Comparison of ENCODE assay signal across 16 cellular contexts in the genomic region with DNA sequence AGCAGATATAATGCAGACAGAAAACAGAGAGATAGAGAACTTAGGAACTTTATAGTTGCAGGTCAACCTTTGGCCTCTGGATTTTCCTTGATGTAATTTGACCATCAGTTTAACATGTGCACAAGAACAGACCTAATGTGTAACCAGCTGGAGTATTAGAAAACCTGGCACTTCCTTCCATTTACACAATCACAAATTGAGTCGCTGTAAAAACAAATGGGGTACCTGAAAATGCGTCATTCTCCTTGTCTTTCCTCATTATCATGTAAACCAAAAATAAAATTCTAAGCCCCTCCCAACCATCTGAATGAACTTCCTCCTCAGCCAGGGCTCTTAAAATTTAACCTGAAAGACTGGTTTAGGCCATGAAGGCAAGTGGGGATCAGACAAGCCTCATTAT.
DNase-seq lines count a peak whose midpoint lies in the region; ATAC-seq and TF ChIP-seq lines count a peak whose summit lies in the region.
"Had no signal": no experiment of that assay in that cellular context is flagged by ENCODE, and none has a peak within 500 bp of the region (broad histone marks: within the 10 kb centered on the region; RNA-seq: fewer than 3 reads in every experiment).

No MANE protein-coding gene starts in this region.

- no TSS peak for BruUV-seq in mammary epithelial cell (replicated peaks; lab: Mats Ljungman, UMichigan)

- no peaks in the 10 kb centered on the region for H3K27me3 ChIP-seq in cardiac muscle cell
- H3K27me3 ChIP-seq in right atrium auricular region: no peaks in the 10 kb centered on the region
- H3K27me3 ChIP-seq in mammary epithelial cell (ENCODE audit: insufficient read depth, low read length): no peaks in the 10 kb centered on the region
- H3K27me3 ChIP-seq in kidney epithelial cell (ENCODE audit: control insufficient read depth, insufficient read depth, low read length): no peaks in the 10 kb centered on the region
- no peaks in the 10 kb centered on the region for H3K27me3 ChIP-seq in GM23338 (ENCODE audit: insufficient read depth)

- DNase-seq in cardiac muscle cell (ENCODE audit: low read depth in 1 of 2, low spot score in 1 of 2): no peak
- no peak for DNase-seq in right atrium auricular region (ENCODE audit: low spot score)
- DNase-seq in mammary epithelial cell: peak; percentile 65
- peak; percentile 14 for DNase-seq in kidney epithelial cell (ENCODE audit: low read depth)
- DNase-seq in NCI-H1105 treated with DMSO at 0.1 percent for 48 hours (lab: John Stamatoyannopoulos, UW): no peak
- no peak for DNase-seq in NCI-H345 treated with DMSO at 0.1 percent for 48 hours (lab: John Stamatoyannopoulos, UW; ENCODE audit: unreplicated experiment)
- DNase-seq in GM23338 (ENCODE audit: low spot score): no peak
- no peak for DNase-seq in activated naive CD8-positive, alpha-beta T cell treated with anti-CD3 and anti-CD28 coated beads for 36 hours
- DNase-seq: C1 segment of cervical spinal cord, DMS153, NCI-H1092 treated with DMSO at 0.1 percent for 48 hours, NCI-H187, NCI-H2171 treated with DMSO at 0.1 percent for 48 hours, NCI-H510A, RPMI8226 had no signal

- H3K4me1 ChIP-seq in cardiac muscle cell (ENCODE audit: low read depth) (no peaks in the 10 kb centered on the region), right atrium auricular region (no peaks in the 10 kb centered on the region), mammary epithelial cell (ENCODE audit: insufficient read depth, low read length) (peaks cover 35% of the 10 kb centered on the region), GM23338 (ENCODE audit: insufficient read depth) (peaks cover 7% of the 10 kb centered on the region; the same call in 1 of the 2 replicates)

- no peak overlapping the region for H3K4me3 Mint-ChIP-seq in GM23338
- no peak overlapping the region for H3K4me3 Mint-ChIP-seq in activated naive CD8-positive, alpha-beta T cell treated with anti-CD3 and anti-CD28 coated beads for 36 hours

- H3K36me3 Mint-ChIP-seq in GM23338 (ENCODE audit: low read depth): peaks cover 31% of the 10 kb centered on the region; the same call in 2 of the 3 replicates
- no peaks in the 10 kb centered on the region for H3K36me3 Mint-ChIP-seq in activated naive CD8-positive, alpha-beta T cell treated with anti-CD3 and anti-CD28 coated beads for 36 hours

- dilution Hi-C loops in mammary epithelial cell (cut with HindIII; ENCODE audit: low sequenced_read_pairs): no loop called here

- no peaks in the 10 kb centered on the region for H3F3A ChIP-seq in GM23338 (replicated peaks; ENCODE audit: low read depth)

- H3K27ac Mint-ChIP-seq in GM23338: no peak overlapping the region
- no peak overlapping the region for H3K27ac Mint-ChIP-seq in activated naive CD8-positive, alpha-beta T cell treated with anti-CD3 and anti-CD28 coated beads for 36 hours

- H3K36me3 ChIP-seq in cardiac muscle cell: no peaks in the 10 kb centered on the region
- no peaks in the 10 kb centered on the region for H3K36me3 ChIP-seq in right atrium auricular region
- no peaks in the 10 kb centered on the region for H3K36me3 ChIP-seq in mammary epithelial cell (ENCODE audit: insufficient read depth, low read length)
- no peaks in the 10 kb centered on the region for H3K36me3 ChIP-seq in kidney epithelial cell (ENCODE audit: control insufficient read depth, insufficient read depth, low read length)
- 0 out of 2 replicates have a peak, but pooled peaks cover 6% of the 10 kb centered on the region for H3K36me3 ChIP-seq in GM23338 (ENCODE audit: insufficient read depth)

- H2AFZ ChIP-seq in mammary epithelial cell (ENCODE audit: low read depth, low read length): peak overlapping the region; percentile 44
- no peak overlapping the region for H2AFZ ChIP-seq in GM23338

- H3K4me1 Mint-ChIP-seq in GM23338: peaks cover 6% of the 10 kb centered on the region; the same call in 2 of the 3 replicates
- no peaks in the 10 kb centered on the region for H3K4me1 Mint-ChIP-seq in activated naive CD8-positive, alpha-beta T cell treated with anti-CD3 and anti-CD28 coated beads for 36 hours

- in situ Hi-C loops in mammary epithelial cell (cut with MboI; ENCODE audit: low sequenced_read_pairs in 2 of 2): no loop called here

- no peaks in the 10 kb centered on the region for H4K20me1 ChIP-seq in mammary epithelial cell (ENCODE audit: insufficient read depth, low read length)
- no peaks in the 10 kb centered on the region for H4K20me1 ChIP-seq in GM23338 (replicated peaks; ENCODE audit: insufficient read depth)

- H3K9me3 Mint-ChIP-seq in GM23338: peaks cover 49% of the 10 kb centered on the region
- no peaks in the 10 kb centered on the region for H3K9me3 Mint-ChIP-seq in activated naive CD8-positive, alpha-beta T cell treated with anti-CD3 and anti-CD28 coated beads for 36 hours

- 37% methylated on average over 2 of the region's 2 CpGs for WGBS in mammary epithelial cell (ENCODE audit: low coverage, missing lambda C conversion rate)

- H3K9me2 ChIP-seq in GM23338 (ENCODE audit: insufficient read depth): no peaks in the 10 kb centered on the region

- ATAC-seq in GM23338: no peak
- ATAC-seq: HCT116 had no signal

- H3K9me3 ChIP-seq in cardiac muscle cell (ENCODE audit: low read depth) (peaks cover 4% of the 10 kb centered on the region), right atrium auricular region (peaks cover 0 to 4% of the 10 kb centered on the region in 2 donors), mammary epithelial cell (replicated peaks; ENCODE audit: insufficient read depth, low read length) (no peaks in the 10 kb centered on the region)

- CTCF ChIA-PET in mammary epithelial cell (lab: Charles Lee; ENCODE audit: low non-redundant PET): no interaction called here

- H3K27me3 Mint-ChIP-seq in GM23338 (ENCODE audit: insufficient read depth, low read depth, poor library complexity): peaks cover 2% of the 10 kb centered on the region
- H3K27me3 Mint-ChIP-seq in activated naive CD8-positive, alpha-beta T cell treated with anti-CD3 and anti-CD28 coated beads for 36 hours: no peaks in the 10 kb centered on the region

- H3K4me2 ChIP-seq in mammary epithelial cell (ENCODE audit: insufficient read depth, low read depth, low read length): peak overlapping the region; percentile 3
- no peak overlapping the region for H3K4me2 ChIP-seq in GM23338

- TF ChIP-seq CTCF in cardiac muscle cell (IDR thresholded peaks at IDR 0.05; ENCODE audit: low read depth, low read length) (no peak), right atrium auricular region (IDR thresholded peaks at IDR 0.05) (no peak), mammary epithelial cell (conservative IDR thresholded peaks at IDR 0.05 in 1 of 2, IDR thresholded peaks at IDR 0.05 in 1 of 2; ENCODE audit: extremely low read depth in 1 of 2, insufficient read depth in 1 of 2, low read depth in 1 of 2, low read length in 2 of 2) (no peak), kidney epithelial cell (IDR thresholded peaks at IDR 0.05; ENCODE audit: insufficient read depth, low read length, poor library complexity, severe bottlenecking) (no peak), GM23338 (conservative IDR thresholded peaks at IDR 0.05; ENCODE audit: low read depth in 2 of 2) (no peak)

- H3K9ac ChIP-seq in mammary epithelial cell (ENCODE audit: insufficient read depth, low read length): no peak overlapping the region

- no peak overlapping the region for H3K4me3 ChIP-seq in cardiac muscle cell
- H3K4me3 ChIP-seq in right atrium auricular region: no peak overlapping the region
- no peak overlapping the region for H3K4me3 ChIP-seq in mammary epithelial cell (replicated peaks in 1 of 3; ENCODE audit: insufficient read depth in 1 of 3, low read depth in 2 of 3, low read length in 3 of 3)
- no peak overlapping the region for H3K4me3 ChIP-seq in kidney epithelial cell (ENCODE audit: low read depth, low read length)
- H3K4me3 ChIP-seq in GM23338: no peak overlapping the region

- H3K79me2 ChIP-seq in mammary epithelial cell (ENCODE audit: insufficient read depth, low read length): no peaks in the 10 kb centered on the region
- H3K79me2 ChIP-seq in GM23338 (replicated peaks; ENCODE audit: insufficient read depth): no peaks in the 10 kb centered on the region

- H3K27ac ChIP-seq in cardiac muscle cell (peak overlapping the region; percentile 74), right atrium auricular region (no peak overlapping the region), mammary epithelial cell (ENCODE audit: insufficient read depth, low read depth, low read length) (no peak overlapping the region), GM23338 (ENCODE audit: low read depth) (no peak overlapping the region)

- intact Hi-C loops in mammary epithelial cell (cut with micrococcal nuclease): no loop called here

TF ChIP-seq in GM23338, 12 proteins besides CTCF, POLR2A, EP300 and RAD21:
- no peak for TF ChIP-seq STAT1 (IDR thresholded peaks at IDR 0.05; ENCODE audit: unreplicated experiment)
TF ChIP-seq in GM23338: peak in this region for 0.

Comparison
In these comparisons a context has a peak if more than half of its experiments do, and no peak if none do; other contexts are left out.
1. DNase-seq: peak in mammary epithelial cell (single experiment) and kidney epithelial cell (single experiment); none in cardiac muscle cell (0 of 2), right atrium auricular region (single experiment), NCI-H1105 treated with DMSO at 0.1 percent for 48 hours (single experiment), NCI-H345 treated with DMSO at 0.1 percent for 48 hours (single experiment), GM23338 (single experiment) and activated naive CD8-positive, alpha-beta T cell treated with anti-CD3 and anti-CD28 coated beads for 36 hours (single experiment).